In the genomic region with DNA sequence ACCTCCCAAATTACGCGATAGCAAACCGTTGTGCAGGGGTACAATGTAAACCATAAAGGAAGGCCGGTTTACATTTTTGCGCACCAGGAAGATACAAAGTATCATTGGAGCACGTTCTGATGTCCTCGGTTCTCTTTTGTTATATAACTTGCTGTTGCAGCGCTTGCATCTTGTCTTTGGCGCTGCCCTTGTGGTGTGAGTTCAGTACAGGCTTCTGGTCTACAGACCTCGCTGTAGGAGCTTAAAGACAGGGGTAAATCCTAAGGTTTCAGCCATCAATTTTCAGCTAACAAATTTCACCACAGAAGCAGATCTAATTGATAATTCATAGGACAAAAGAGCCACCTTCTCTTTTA, we compare ENCODE assay signal across 18 cellular contexts. TPM values are rescaled to one million over a fixed set of nuclear protein-coding genes. Genes with fewer than 3 reads are reported as not detected.
A peak's percentile ranks its signal among the peaks of the same experiment; 100 is the strongest.
DNase-seq lines count a peak whose midpoint lies in the region; ATAC-seq and TF ChIP-seq lines count a peak whose summit lies in the region.
"Had no signal": no experiment of that assay in that cellular context is flagged by ENCODE, and none has a peak within 500 bp of the region (broad histone marks: within the 10 kb centered on the region; RNA-seq: fewer than 3 reads in every experiment).

No MANE protein-coding gene starts in this region.

- intact Hi-C loops in activated CD4-positive, alpha-beta T cell treated with anti-CD3 and anti-CD28 coated beads, Interleukin-2, amount 10 ng/mL, durations not matched to agents 24 days and 14 days (cut with micrococcal nuclease): loop anchor here (5.0 to 10.0 kb wide), 2 partner anchors 248 to 1530 kb away; partner anchors contain the start of genes GAD2 and ODAD2
- intact Hi-C loops in heart left ventricle (cut with DNase I): loop anchor here in 5 of 10 donors (10.0 kb wide), 2 partner anchors 428 to 498 kb away; no protein-coding TSS in a partner anchor
- intact Hi-C loops in transverse colon (cut with DNase I; ENCODE audit: low total_unique reads): loop anchor here (10.0 kb wide), 2 partner anchors 428 to 648 kb away; no protein-coding TSS in a partner anchor

- H3K4me1 ChIP-seq in neural progenitor cell (peaks cover 22% of the 10 kb centered on the region), heart left ventricle (peaks cover 0 to 50% (median 31%) of the 10 kb centered on the region in 12 donors), transverse colon (peaks cover 0 to 42% (median 35%) of the 10 kb centered on the region in 4 donors)

- H3K27ac ChIP-seq in neural progenitor cell (no peak overlapping the region), heart left ventricle (no peak overlapping the region), transverse colon (no peak overlapping the region)
- H3K27ac ChIP-seq: PC-9, vagina had no signal

- TF ChIP-seq CTCF in HFFc6 (IDR thresholded peaks at IDR 0.05) (no peak), endothelial cell (IDR thresholded peaks at IDR 0.05; ENCODE audit: unreplicated experiment) (no peak), neural progenitor cell (IDR thresholded peaks at IDR 0.05) (no peak), heart left ventricle (IDR thresholded peaks at IDR 0.05) (no peak), transverse colon (IDR thresholded peaks at IDR 0.05) (no peak)

- peaks cover 5% of the 10 kb centered on the region for H3K36me3 Mint-ChIP-seq in activated CD4-positive, alpha-beta T cell treated with anti-CD3 and anti-CD28 coated beads, Interleukin-2, amount 10 ng/mL, durations not matched to agents 24 days and 14 days (ENCODE audit: low read depth)
- H3K36me3 Mint-ChIP-seq in HFFc6 (ENCODE audit: low read depth) (peaks cover 12% of the 10 kb centered on the region), endothelial cell (ENCODE audit: low read depth, unreplicated experiment) (peaks cover 4% of the 10 kb centered on the region), neural progenitor cell (no peaks in the 10 kb centered on the region)
- H3K36me3 Mint-ChIP-seq: stimulated activated memory B cell treated with anti-CD40 and anti-IgM and Interleukin-4, amounts not matched to agents 10 μg/mL and 1 μg/mL and 100 μg/mL, for 72 hours had no signal

- H3F3A ChIP-seq in neural progenitor cell (ENCODE audit: low read depth): peaks cover 11% of the 10 kb centered on the region

- ATAC-seq in heart left ventricle: no peak
- ATAC-seq: stimulated activated memory B cell treated with anti-CD40 and anti-IgM and Interleukin-4, amounts not matched to agents 10 μg/mL and 1 μg/mL and 100 μg/mL, for 72 hours had no signal

- H3K79me2 ChIP-seq in neural progenitor cell (ENCODE audit: low read depth): no peaks in the 10 kb centered on the region

- no peak for TF ChIP-seq EP300 in transverse colon (IDR thresholded peaks at IDR 0.05; ENCODE audit: low read depth)

- 10 to 17% (median 12%) methylated on average over 10 of the region's 10 CpGs for WGBS in heart left ventricle, 4 donors
- 24 to 35% methylated on average over 9 to 10 of the region's 10 CpGs for WGBS in transverse colon (ENCODE audit: low coverage in 1 of 2), 2 donors

- H3K36me3 ChIP-seq in neural progenitor cell (no peaks in the 10 kb centered on the region), heart left ventricle (no peaks in the 10 kb centered on the region), transverse colon (no peaks in the 10 kb centered on the region)
- H3K36me3 ChIP-seq: vagina had no signal

- H3K27ac Mint-ChIP-seq in activated CD4-positive, alpha-beta T cell treated with anti-CD3 and anti-CD28 coated beads, Interleukin-2, amount 10 ng/mL, durations not matched to agents 24 days and 14 days: no peak overlapping the region
- H3K27ac Mint-ChIP-seq in HFFc6 (peak overlapping the region; percentile 81; the same call in 1 of the 2 replicates), endothelial cell (ENCODE audit: unreplicated experiment) (no peak overlapping the region), neural progenitor cell (no peak overlapping the region)
- H3K27ac Mint-ChIP-seq: stimulated activated memory B cell treated with anti-CD40 and anti-IgM and Interleukin-4, amounts not matched to agents 10 μg/mL and 1 μg/mL and 100 μg/mL, for 72 hours had no signal

- H3K4me1 Mint-ChIP-seq in activated CD4-positive, alpha-beta T cell treated with anti-CD3 and anti-CD28 coated beads, Interleukin-2, amount 10 ng/mL, durations not matched to agents 24 days and 14 days: peaks cover 18% of the 10 kb centered on the region
- H3K4me1 Mint-ChIP-seq in HFFc6 (ENCODE audit: low read depth) (peaks cover 28% of the 10 kb centered on the region), endothelial cell (ENCODE audit: unreplicated experiment) (peaks cover 17% of the 10 kb centered on the region), neural progenitor cell (peaks cover 26% of the 10 kb centered on the region)

- no peak overlapping the region for H3K9ac ChIP-seq in neural progenitor cell

- H3K4me3 ChIP-seq in neural progenitor cell (peak overlapping the region; percentile 57), heart left ventricle (no peak overlapping the region), transverse colon (no peak overlapping the region)
- H3K4me3 ChIP-seq: PC-9 had no signal

- H3K9me3 ChIP-seq in neural progenitor cell (ENCODE audit: low read depth) (no peaks in the 10 kb centered on the region), heart left ventricle (no peaks in the 10 kb centered on the region), transverse colon (no peaks in the 10 kb centered on the region)
- H3K9me3 ChIP-seq: vagina had no signal

- H3K27me3 ChIP-seq in neural progenitor cell (peaks cover 100% of the 10 kb centered on the region), heart left ventricle (peaks cover 23 to 97% (median 54%) of the 10 kb centered on the region in 9 donors), transverse colon (peaks cover 88% of the 10 kb centered on the region)
- H3K27me3 ChIP-seq: vagina had no signal

- peak; percentile 58 for DNase-seq in activated CD4-positive, alpha-beta T cell treated with anti-CD3 and anti-CD28 coated beads, Interleukin-2, amount 10 ng/mL, durations not matched to agents 24 days and 14 days
- no peak for DNase-seq in activated CD4-positive, alpha-beta T cell treated with anti-CD3 and anti-CD28 coated beads, Interleukin-2, amount 50 U/mL, for 1 hour
- no peak for DNase-seq in HFFc6
- peak; percentile 15 for DNase-seq in endothelial cell (ENCODE audit: low spot score)
- peak; percentile 64 for DNase-seq in neural progenitor cell (ENCODE audit: low spot score)
- DNase-seq in heart left ventricle: no peak
- no peak for DNase-seq in transverse colon
- DNase-seq in NCI-H1436 (lab: John Stamatoyannopoulos, UW): no peak
- DNase-seq: activated B cell treated with CpG ODN at 0.5 μM for 24 hours, anterior cingulate cortex, NCI-H187 treated with DMSO at 0.1 percent for 48 hours, NCI-H510A treated with DMSO at 0.1 percent for 48 hours, nucleus accumbens, PC-9 had no signal

- peaks cover 68% of the 10 kb centered on the region for H3K27me3 Mint-ChIP-seq in activated CD4-positive, alpha-beta T cell treated with anti-CD3 and anti-CD28 coated beads, Interleukin-2, amount 10 ng/mL, durations not matched to agents 24 days and 14 days
- H3K27me3 Mint-ChIP-seq in HFFc6 (ENCODE audit: insufficient read depth) (peaks cover 27% of the 10 kb centered on the region), endothelial cell (ENCODE audit: unreplicated experiment) (peaks cover 24% of the 10 kb centered on the region), neural progenitor cell (ENCODE audit: insufficient read depth, low read depth) (peaks cover 63% of the 10 kb centered on the region)

- no peak overlapping the region for H3K4me3 Mint-ChIP-seq in activated CD4-positive, alpha-beta T cell treated with anti-CD3 and anti-CD28 coated beads, Interleukin-2, amount 10 ng/mL, durations not matched to agents 24 days and 14 days
- H3K4me3 Mint-ChIP-seq in HFFc6: peak overlapping the region; percentile 94
- peak overlapping the region; percentile 83 for H3K4me3 Mint-ChIP-seq in endothelial cell (ENCODE audit: unreplicated experiment)
- peak overlapping the region; percentile 84 for H3K4me3 Mint-ChIP-seq in neural progenitor cell
- H3K4me3 Mint-ChIP-seq: activated B cell treated with CpG ODN at 0.5 μM for 24 hours; stimulated activated memory B cell treated with anti-CD40 and anti-IgM and Interleukin-4, amounts not matched to agents 10 μg/mL and 1 μg/mL and 100 μg/mL, for 72 hours had no signal

- peaks cover 57% of the 10 kb centered on the region for H4K20me1 ChIP-seq in neural progenitor cell (ENCODE audit: low read depth)

- H2AFZ ChIP-seq in neural progenitor cell (replicated peaks): no peak overlapping the region
- H2AFZ ChIP-seq: PC-9 had no signal

- no peak for TF ChIP-seq POLR2A in heart left ventricle (IDR thresholded peaks at IDR 0.05)
- TF ChIP-seq POLR2A in transverse colon (IDR thresholded peaks at IDR 0.05): no peak

- in situ Hi-C loops in transverse colon (cut with MboI; ENCODE audit: low pct_ligation_motif_present in 1 of 4, low pct_unique_long_range_greater_than_20kb in 1 of 4, low sequenced_read_pairs in 3 of 4): loop anchor here (25.0 kb wide), 2 partner anchors 440 to 640 kb away; no protein-coding TSS in a partner anchor

- peaks cover 3% of the 10 kb centered on the region for H3K9me3 Mint-ChIP-seq in activated CD4-positive, alpha-beta T cell treated with anti-CD3 and anti-CD28 coated beads, Interleukin-2, amount 10 ng/mL, durations not matched to agents 24 days and 14 days
- no peaks in the 10 kb centered on the region; the same call in 1 of the 2 replicates for H3K9me3 Mint-ChIP-seq in HFFc6
- no peaks in the 10 kb centered on the region for H3K9me3 Mint-ChIP-seq in endothelial cell (ENCODE audit: unreplicated experiment)
- peaks cover 2% of the 10 kb centered on the region for H3K9me3 Mint-ChIP-seq in neural progenitor cell
- H3K9me3 Mint-ChIP-seq: activated B cell treated with CpG ODN at 0.5 μM for 24 hours; stimulated activated memory B cell treated with anti-CD40 and anti-IgM and Interleukin-4, amounts not matched to agents 10 μg/mL and 1 μg/mL and 100 μg/mL, for 72 hours had no signal

- H3K4me2 ChIP-seq in neural progenitor cell: peak overlapping the region; percentile 90
- H3K4me2 ChIP-seq: PC-9 had no signal

RNA-seq across cellular contexts. Expression of gene MKX, which starts 1.5 kb away (rescaled TPM):
- not detected in 2 replicates for total RNA-seq in activated CD4-positive, alpha-beta T cell treated with anti-CD3 and anti-CD28 coated beads, Interleukin-2, amount 10 ng/mL, durations not matched to agents 24 days and 14 days
- 10 to 100 TPM; 36.6 to 99.7 (median 40.6) TPM for total RNA-seq in HFFc6 (2021; fragmentation: NEBNext Ultra II Directional; extraction: Animal tissue kit (Norgen Biotek cat#: 25700))
- total RNA-seq in endothelial cell (ENCODE audit: unreplicated experiment): 0.80 TPM
- total RNA-seq in neural progenitor cell (ENCODE audit: low replicate concordance): 0.22 TPM in 1 of 2 replicates, not detected in the other
- 1 to 10 TPM in 1 of 9 donors, under 1 TPM in 5, not detected in 3; 0.20 to 1.5 (median 0.60) TPM for total RNA-seq in heart left ventricle
- polyA plus RNA-seq in heart left ventricle: under 1 TPM in 1 of 2 donors, not detected in 1; 0.06 TPM
- total RNA-seq in transverse colon: 1 to 10 TPM in 1 of 4 donors, under 1 TPM in 1, not detected in 2; 0.82 to 2.4 TPM
- total RNA-seq: activated B cell treated with CpG ODN at 0.5 μM for 24 hours, H4, PC-9 had no signal
- polyA plus RNA-seq: mammary epithelial cell had no signal

Comparison
In these comparisons a context has a peak if more than half of its experiments do, and no peak if none do; other contexts are left out.
1. DNase-seq: peak in activated CD4-positive, alpha-beta T cell treated with anti-CD3 and anti-CD28 coated beads, Interleukin-2, amount 10 ng/mL, durations not matched to agents 24 days and 14 days (single experiment), endothelial cell (single experiment) and neural progenitor cell (single experiment); none in activated CD4-positive, alpha-beta T cell treated with anti-CD3 and anti-CD28 coated beads, Interleukin-2, amount 50 U/mL, for 1 hour (single experiment), HFFc6 (single experiment), heart left ventricle (0 of 5), transverse colon (single experiment) and NCI-H1436 (single experiment).
2. RNA of gene MKX, which starts 1.5 kb away (total RNA-seq): 36.6 to 99.7 TPM in HFFc6; 0.82 to 2.4 TPM in transverse colon, 0.80 TPM in endothelial cell (single experiment), 0.20 to 1.5 TPM in heart left ventricle, not detected in activated CD4-positive, alpha-beta T cell treated with anti-CD3 and anti-CD28 coated beads, Interleukin-2, amount 10 ng/mL, durations not matched to agents 24 days and 14 days and 0.22 TPM in neural progenitor cell; every median in the first group is over 10 times any median in the second.